In the genomic region with DNA sequence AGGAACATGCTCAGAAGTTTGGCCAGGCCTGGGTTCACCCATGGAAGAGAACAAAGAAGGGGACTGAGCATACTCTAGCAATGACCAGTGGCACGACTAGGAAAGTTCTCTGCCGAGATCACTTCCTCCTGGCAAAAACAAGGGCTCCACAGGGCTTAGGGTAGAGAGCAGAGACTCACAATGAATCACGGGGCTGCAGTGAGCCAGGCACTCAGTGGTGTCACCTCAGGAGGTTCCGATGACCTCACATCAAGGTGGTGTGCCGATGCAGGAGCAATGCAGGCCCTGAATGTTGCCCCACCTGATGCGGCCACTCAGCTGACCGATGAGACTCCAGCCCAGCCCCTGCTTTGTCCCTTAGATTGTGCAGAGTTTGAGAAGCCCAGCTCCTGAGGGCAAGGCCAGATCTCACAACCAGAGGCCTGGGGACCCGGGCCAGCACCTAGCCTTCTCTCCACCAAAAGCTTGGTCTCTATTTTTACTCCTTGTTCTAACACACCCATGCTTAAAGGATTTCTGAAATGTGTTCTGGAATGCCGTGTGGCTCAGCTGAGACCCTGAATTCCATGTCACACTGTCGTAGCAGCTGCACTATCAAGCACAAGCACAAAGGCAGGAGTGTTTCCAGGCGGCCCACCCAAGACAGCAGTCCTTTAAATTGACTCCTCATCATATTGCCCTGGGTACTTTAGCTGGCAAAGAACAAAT, we compare ENCODE assay signal across 14 cellular contexts.
DNase-seq lines count a peak whose midpoint lies in the region; ATAC-seq and TF ChIP-seq lines count a peak whose summit lies in the region.
"Had no signal": no experiment of that assay in that cellular context is flagged by ENCODE, and none has a peak within 500 bp of the region (broad histone marks: within the 10 kb centered on the region; RNA-seq: fewer than 3 reads in every experiment).

No MANE protein-coding gene starts in this region.

- DNase-seq in Right ventricle myocardium inferior (ENCODE audit: missing footprints) (no peak), cardiac septum (ENCODE audit: low spot score) (no peak), left cardiac atrium (no peak), nephron progenitor cell (no peak), SIG-M5 (lab: John Stamatoyannopoulos, UW) (no peak), kidney glomerular epithelial cell (lab: John Stamatoyannopoulos, UW) (no peak)
- DNase-seq: activated CD4-positive, alpha-beta T cell treated with anti-CD3 and anti-CD28 coated beads for 4 hours; activated T-cell treated with anti-CD3 and anti-CD28 coated beads, Interleukin-2, amount 50 U/mL, for 48 hours; Kasumi-1; spleen; tibial artery had no signal

- H3K4me1 Mint-ChIP-seq in nephron progenitor cell, result peaks cover 13% of the 10 kb centered on the region

- H3K9me3 Mint-ChIP-seq in nephron progenitor cell, result no peaks in the 10 kb centered on the region
- H3K9me3 Mint-ChIP-seq: mesothelial cell of epicardium had no signal

- H3K4me3 Mint-ChIP-seq in nephron progenitor cell, result no peak overlapping the region
- H3K4me3 Mint-ChIP-seq: mesothelial cell of epicardium had no signal

- peak; percentile 69 for ATAC-seq in Right ventricle myocardium inferior
- ATAC-seq in left cardiac atrium, result peak; percentile 35 to 77
- ATAC-seq in GM21529 (IDR thresholded peaks at IDR 0.05; ENCODE audit: unreplicated experiment), result no peak
- ATAC-seq in GM18870 (IDR thresholded peaks at IDR 0.05; ENCODE audit: unreplicated experiment), result no peak

- intact Hi-C loops in Right ventricle myocardium inferior (cut with DNase I) (loop anchor here (2.0 kb wide), 1 partner anchor 101 kb away; no protein-coding TSS in a partner anchor), cardiac septum (cut with DNase I) (no loop called here), left cardiac atrium (cut with DNase I) (loop anchor here in 1 of 2 donors (10.0 kb wide), 1 partner anchor 109 kb away; no protein-coding TSS in a partner anchor)

- H3K27ac Mint-ChIP-seq in nephron progenitor cell, result peak overlapping the region; percentile 57
- H3K27ac Mint-ChIP-seq: mesothelial cell of epicardium had no signal

- no peaks in the 10 kb centered on the region for H3K36me3 Mint-ChIP-seq in nephron progenitor cell (ENCODE audit: low read depth)
- H3K36me3 Mint-ChIP-seq: mesothelial cell of epicardium had no signal

- peaks cover under 1% of the 10 kb centered on the region for H3K27me3 Mint-ChIP-seq in nephron progenitor cell (ENCODE audit: low read depth, poor library complexity)

- TF ChIP-seq CTCF in nephron progenitor cell (IDR thresholded peaks at IDR 0.05), result no peak

Comparison
In these comparisons a context has a peak if more than half of its experiments do, and no peak if none do; other contexts are left out.
1. ATAC-seq: peak in Right ventricle myocardium inferior (single experiment) and left cardiac atrium (2 of 2); none in GM21529 (single experiment) and GM18870 (single experiment).